Comparison of ENCODE assay signal across 1 cellular context in the genomic region with DNA sequence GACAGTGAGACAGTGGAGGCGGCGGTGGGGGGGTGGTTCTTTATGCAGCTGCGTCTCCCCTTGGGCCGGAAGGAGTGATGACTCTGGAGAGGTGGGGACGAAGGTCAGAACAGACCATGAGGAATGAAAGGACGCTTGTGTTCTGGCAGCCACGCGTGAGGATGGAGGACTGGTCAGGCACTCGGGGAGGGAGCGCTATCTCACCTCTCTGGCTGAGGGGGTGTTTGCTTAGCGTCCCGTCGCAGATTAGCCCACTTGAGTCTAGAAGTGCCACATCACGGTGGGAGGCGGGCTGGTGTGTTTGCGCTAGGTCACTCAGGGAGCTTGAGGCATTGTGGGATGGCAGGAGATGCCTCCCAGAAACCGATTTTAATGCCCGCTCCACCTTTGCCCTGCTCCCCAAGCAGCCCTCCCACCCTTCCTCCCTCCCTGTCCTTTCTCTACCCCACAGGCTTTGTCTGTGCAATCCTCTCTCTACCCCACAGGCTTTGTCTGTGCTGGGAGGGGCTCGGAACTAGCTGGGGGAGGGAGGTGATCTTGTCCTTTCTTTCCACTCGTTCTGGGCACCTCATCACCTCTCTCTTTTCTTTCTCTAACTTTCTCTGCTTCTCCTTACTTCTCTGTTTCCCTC.
TF ChIP-seq lines count a peak whose summit lies in the region.

No MANE protein-coding gene starts in this region.

TF ChIP-seq in IMR-90, 13 proteins besides CTCF, POLR2A, EP300 and RAD21:
- TF ChIP-seq RCOR1 (IDR thresholded peaks at IDR 0.05; ENCODE audit: insufficient replicate concordance, low read length) (no peak), FOS (IDR thresholded peaks at IDR 0.05; ENCODE audit: low read depth, low read length) (no peak)
